In the genomic region with DNA sequence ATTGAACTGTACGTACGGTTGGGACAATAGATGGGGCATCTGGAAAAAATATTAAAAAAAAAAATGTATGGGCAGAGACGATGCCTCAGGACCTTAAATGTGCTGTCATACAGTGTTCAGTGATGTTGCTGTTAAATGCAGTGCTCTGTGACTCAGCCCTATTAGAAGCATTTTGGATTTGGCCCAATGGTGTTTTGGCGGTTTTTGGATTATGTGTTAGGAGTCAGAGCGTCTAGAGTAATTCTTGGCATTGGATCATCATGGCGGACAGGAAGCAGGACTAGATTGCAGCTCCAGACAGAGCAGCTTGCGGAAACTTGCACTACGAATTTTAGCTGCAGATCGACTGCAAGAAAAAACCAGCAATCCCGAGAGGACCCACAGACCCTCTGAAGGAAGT, we compare ENCODE assay signal across 12 cellular contexts.
A peak's percentile ranks its signal among the peaks of the same experiment; 100 is the strongest.
DNase-seq lines count a peak whose midpoint lies in the region; ATAC-seq and TF ChIP-seq lines count a peak whose summit lies in the region.
"Had no signal": no experiment of that assay in that cellular context is flagged by ENCODE, and none has a peak within 500 bp of the region (broad histone marks: within the 10 kb centered on the region; RNA-seq: fewer than 3 reads in every experiment).

No MANE protein-coding gene starts in this region.

- no peaks in the 10 kb centered on the region for H3K36me3 ChIP-seq in WERI-Rb-1
- H3K36me3 ChIP-seq: right lobe of liver had no signal

- peaks cover 37% of the 10 kb centered on the region for H3K9me3 Mint-ChIP-seq in nephron

- no peak overlapping the region for H3K27ac ChIP-seq in WERI-Rb-1
- H3K27ac ChIP-seq: right lobe of liver had no signal

- peak overlapping the region in 2 of 3 experiments; percentile 7 to 72 for H3K27ac Mint-ChIP-seq in nephron
- H3K27ac Mint-ChIP-seq: activated naive CD8-positive, alpha-beta T cell; T-helper 17 cell had no signal

- H3K27me3 Mint-ChIP-seq in nephron (ENCODE audit: low read depth) = no peaks in the 10 kb centered on the region
- H3K27me3 Mint-ChIP-seq: activated naive CD8-positive, alpha-beta T cell had no signal

- H3K27me3 ChIP-seq in WERI-Rb-1 (ENCODE audit: insufficient read depth, low read depth, severe bottlenecking) = no peaks in the 10 kb centered on the region
- H3K27me3 ChIP-seq: right lobe of liver had no signal

- no peak overlapping the region for H3K4me3 Mint-ChIP-seq in nephron
- H3K4me3 Mint-ChIP-seq: activated naive CD8-positive, alpha-beta T cell; T-helper 17 cell had no signal

- ATAC-seq in esophagus mucosa (peak; percentile 70), HG03571 (IDR thresholded peaks at IDR 0.05; ENCODE audit: unreplicated experiment) (no peak), GM19324 (IDR thresholded peaks at IDR 0.05; ENCODE audit: low FRiP score, unreplicated experiment) (no peak)
- ATAC-seq: right lobe of liver, T-helper 17 cell had no signal

- DNase-seq in AG10803 (ENCODE audit: low read depth) (peak; percentile 85), NCI-H446 treated with DMSO at 0.1 percent for 48 hours (lab: John Stamatoyannopoulos, UW) (peak; percentile 89), WERI-Rb-1 (no peak), NCI-H510A (lab: John Stamatoyannopoulos, UW) (no peak)
- DNase-seq: NCI-H1930, right lobe of liver, T-helper 17 cell had no signal

- H3K4me1 Mint-ChIP-seq in nephron = peaks cover 52% of the 10 kb centered on the region
- H3K4me1 Mint-ChIP-seq: T-helper 17 cell had no signal

- H3K36me3 Mint-ChIP-seq in nephron (ENCODE audit: low read depth) = peaks cover 58% of the 10 kb centered on the region
- H3K36me3 Mint-ChIP-seq: activated naive CD8-positive, alpha-beta T cell had no signal

- TF ChIP-seq CTCF in AG10803 (conservative IDR thresholded peaks at IDR 0.05; ENCODE audit: low read length) (no peak), nephron (IDR thresholded peaks at IDR 0.05; ENCODE audit: unreplicated experiment in 3 of 3) (no peak), WERI-Rb-1 (IDR thresholded peaks at IDR 0.05; ENCODE audit: low read depth, low read length) (no peak)

- no peak overlapping the region for H3K4me3 ChIP-seq in AG10803 (ENCODE audit: low read length)
- no peak overlapping the region for H3K4me3 ChIP-seq in WERI-Rb-1 (ENCODE audit: low read depth, low read length)
- H3K4me3 ChIP-seq: right lobe of liver had no signal

- peaks cover 5% of the 10 kb centered on the region for H3K9me3 ChIP-seq in WERI-Rb-1 (ENCODE audit: severe bottlenecking)
- H3K9me3 ChIP-seq: right lobe of liver had no signal

Comparison
In these comparisons a context has a peak if more than half of its experiments do, and no peak if none do; other contexts are left out.
1. DNase-seq: peak in AG10803 (single experiment) and NCI-H446 treated with DMSO at 0.1 percent for 48 hours (single experiment); none in WERI-Rb-1 (single experiment) and NCI-H510A (single experiment).